22 cellular contexts compared by ENCODE assay signal in genomic region chr11:112058103-112058502, GRCh38. TPM values are rescaled to one million over a fixed set of nuclear protein-coding genes. Genes with fewer than 3 reads are reported as not detected.
DNase-seq lines count a peak whose midpoint lies in the region; FAIRE-seq and TF ChIP-seq lines count a peak whose summit lies in the region.
"Had no signal": no experiment of that assay in that cellular context is flagged by ENCODE, and none has a peak within 500 bp of the region (broad histone marks: within the 10 kb centered on the region; RNA-seq: fewer than 3 reads in every experiment).

No MANE protein-coding gene starts in this region.

- H3K4me1 ChIP-seq in CD4-positive, alpha-beta memory T cell (ENCODE audit: insufficient read depth, low read length) = no peaks in the 10 kb centered on the region
- H3K4me1 ChIP-seq: A549, BLaER1 had no signal

- in situ Hi-C loops in GM13977 (cut with MboI; ENCODE audit: low pct_unique_long_range_greater_than_20kb, low sequenced_read_pairs, unreplicated experiment) = no loop called here

- no peaks in the 10 kb centered on the region for H3K9me3 ChIP-seq in CD4-positive, alpha-beta memory T cell (ENCODE audit: control insufficient read depth in 1 of 2, low read length in 2 of 2)
- H3K9me3 ChIP-seq: A549, BLaER1 had no signal

- no peak overlapping the region for H3K4me3 ChIP-seq in bronchial epithelial cell (ENCODE audit: low read depth, low read length)
- no peak overlapping the region for H3K4me3 ChIP-seq in CD4-positive, alpha-beta memory T cell (ENCODE audit: low read length in 2 of 2)
- H3K4me3 ChIP-seq: A549, BLaER1, GM23338, K562 had no signal

- H3K36me3 ChIP-seq in bronchial epithelial cell (ENCODE audit: control insufficient read depth, insufficient read depth, low read length) = peaks cover 4% of the 10 kb centered on the region
- peaks cover 37% of the 10 kb centered on the region for H3K36me3 ChIP-seq in CD4-positive, alpha-beta memory T cell (ENCODE audit: insufficient read depth, low read length)

- H3K4me1 Mint-ChIP-seq in activated T-cell treated with anti-CD3 and anti-CD28 coated beads, Interleukin-2, amount 50 U/mL, for 24 hours (ENCODE audit: low read depth) = peaks cover 24% of the 10 kb centered on the region
- H3K4me1 Mint-ChIP-seq in CD4-positive, alpha-beta memory T cell = peaks cover 0 to 2% (median 0%) of the 10 kb centered on the region in 4 donors
- H3K4me1 Mint-ChIP-seq: CD14-positive monocyte, GM23338 had no signal

- DNase-seq in activated T-cell treated with anti-CD3 and anti-CD28 coated beads, Interleukin-2, amount 50 U/mL, for 24 hours = no peak
- DNase-seq in activated T-cell treated with anti-CD3 and anti-CD28 coated beads, Interleukin-2, amount 50 U/mL, for 1 hour = no peak
- DNase-seq in bronchial epithelial cell (ENCODE audit: low read depth) (peak; percentile 10), kidney tubule cell (ENCODE audit: low spot score) (peak; percentile 38), GM13977 (ENCODE audit: low spot score) (no peak), GM20000 (ENCODE audit: low spot score) (no peak)
- DNase-seq in CD4-positive, alpha-beta memory T cell = no peak
- DNase-seq: Calu3; CD8-positive, alpha-beta T cell; DMS79 treated with DMSO at 0.1 percent for 48 hours; GF-D8; HCEC 1CT; IMR-90 had no signal

- H3K36me3 Mint-ChIP-seq in activated T-cell treated with anti-CD3 and anti-CD28 coated beads, Interleukin-2, amount 50 U/mL, for 24 hours (ENCODE audit: low read depth) = peaks cover 88% of the 10 kb centered on the region
- peaks cover 51 to 60% of the 10 kb centered on the region in 2 donors for H3K36me3 Mint-ChIP-seq in CD4-positive, alpha-beta memory T cell

- H3K9me3 Mint-ChIP-seq in activated T-cell treated with anti-CD3 and anti-CD28 coated beads, Interleukin-2, amount 50 U/mL, for 24 hours = no peaks in the 10 kb centered on the region
- H3K9me3 Mint-ChIP-seq in CD4-positive, alpha-beta memory T cell = no peaks in the 10 kb centered on the region
- H3K9me3 Mint-ChIP-seq: CD8-positive, alpha-beta T cell; GM23338 had no signal

- FAIRE-seq in bronchial epithelial cell (lab: Jason Lieb, UNC) = no peak
- FAIRE-seq: A549, GM19239, H54, K562 had no signal

- CTCF ChIA-PET in CD4-positive, alpha-beta memory T cell (lab: Charles Lee; ENCODE audit: partially characterized antibody) = no interaction called here

- no peaks in the 10 kb centered on the region for H3K27me3 Mint-ChIP-seq in activated T-cell treated with anti-CD3 and anti-CD28 coated beads, Interleukin-2, amount 50 U/mL, for 24 hours
- no peaks in the 10 kb centered on the region for H3K27me3 Mint-ChIP-seq in CD4-positive, alpha-beta memory T cell

- TF ChIP-seq CTCF in bronchial epithelial cell (IDR thresholded peaks at IDR 0.05; ENCODE audit: insufficient read depth, low read length, severe bottlenecking) (no peak), GM13977 (IDR thresholded peaks at IDR 0.05; ENCODE audit: extremely low read depth, insufficient read depth, missing control alignments) (no peak), GM20000 (IDR thresholded peaks at IDR 0.05; ENCODE audit: extremely low read depth, missing control alignments) (no peak)

- H3K27me3 ChIP-seq in bronchial epithelial cell (ENCODE audit: control insufficient read depth, insufficient read depth, low read length) = no peaks in the 10 kb centered on the region
- H3K27me3 ChIP-seq in CD4-positive, alpha-beta memory T cell (ENCODE audit: insufficient read depth, low read length) = no peaks in the 10 kb centered on the region
- H3K27me3 ChIP-seq: BLaER1 had no signal

- POLR2A ChIA-PET in CD4-positive, alpha-beta memory T cell (lab: Charles Lee; ENCODE audit: partially characterized antibody) = no interaction called here

- intact Hi-C loops in CD4-positive, alpha-beta memory T cell (cut with micrococcal nuclease) = loop anchor here (10.0 kb wide), 1 partner anchor 57 kb away; no protein-coding TSS in a partner anchor

- no peak overlapping the region for H3K4me3 Mint-ChIP-seq in activated T-cell treated with anti-CD3 and anti-CD28 coated beads, Interleukin-2, amount 50 U/mL, for 24 hours
- no peak overlapping the region for H3K4me3 Mint-ChIP-seq in CD4-positive, alpha-beta memory T cell
- H3K4me3 Mint-ChIP-seq: CD14-positive monocyte; CD8-positive, alpha-beta T cell; GM23338 had no signal

- H3K27ac ChIP-seq in CD4-positive, alpha-beta memory T cell (ENCODE audit: low read depth, low read length) = no peak overlapping the region
- H3K27ac ChIP-seq: 22Rv1, A549, BLaER1, HL-60 had no signal

- H3K27ac Mint-ChIP-seq in activated T-cell treated with anti-CD3 and anti-CD28 coated beads, Interleukin-2, amount 50 U/mL, for 24 hours = peak overlapping the region; percentile 89
- H3K27ac Mint-ChIP-seq in CD4-positive, alpha-beta memory T cell = no peak overlapping the region
- H3K27ac Mint-ChIP-seq: CD8-positive, alpha-beta T cell; GM23338 had no signal

RNA-seq across cellular contexts. Expression of gene PIH1D2, which starts 15.7 kb away (rescaled TPM):
- total RNA-seq in bronchial epithelial cell = 0.51 and 0.53 TPM in 2 replicates
- total RNA-seq in CD4-positive, alpha-beta memory T cell = not detected
- polyA plus RNA-seq in CD4-positive, alpha-beta memory T cell = not detected
- polyA plus RNA-seq: CD14-positive monocyte had no signal

RNA-seq across cellular contexts. Expression of gene NKAPD1, which starts 16.0 kb away (rescaled TPM):
- total RNA-seq in bronchial epithelial cell = 23.3 and 24.5 TPM in 2 replicates
- 10 to 100 TPM; 20.9 to 21.2 TPM for total RNA-seq in CD4-positive, alpha-beta memory T cell
- polyA plus RNA-seq in CD4-positive, alpha-beta memory T cell = 10 to 100 TPM in 1 of 2 donors, 1 to 10 TPM in 1; 7.7 to 14.2 TPM

RNA-seq across cellular contexts. Expression of gene TIMM8B, which starts 28.5 kb away (rescaled TPM):
- 66.3 and 78.6 TPM in 2 replicates for total RNA-seq in bronchial epithelial cell
- 10 to 100 TPM; 26.2 to 28.0 TPM for total RNA-seq in CD4-positive, alpha-beta memory T cell
- polyA plus RNA-seq in CD4-positive, alpha-beta memory T cell = 10 to 100 TPM; 54.1 to 65.9 TPM

RNA-seq across cellular contexts. Expression of gene SDHD, which starts 28.6 kb away (rescaled TPM):
- total RNA-seq in bronchial epithelial cell = 103 and 133 TPM in 2 replicates
- total RNA-seq in CD4-positive, alpha-beta memory T cell = 10 to 100 TPM; 61.2 to 65.5 TPM
- polyA plus RNA-seq in CD4-positive, alpha-beta memory T cell = 100 to 1,000 TPM; 159 to 302 TPM

RNA-seq across cellular contexts. Expression of gene DLAT, which starts 32.9 kb away (rescaled TPM):
- 24.5 and 27.4 TPM in 2 replicates for total RNA-seq in bronchial epithelial cell
- total RNA-seq in CD4-positive, alpha-beta memory T cell = 10 to 100 TPM; 19.4 to 21.6 TPM
- 10 to 100 TPM; 27.7 to 33.4 TPM for polyA plus RNA-seq in CD4-positive, alpha-beta memory T cell

Comparison
In these comparisons a context has a peak if more than half of its experiments do, and no peak if none do; other contexts are left out.
1. DNase-seq: peak in bronchial epithelial cell (single experiment) and kidney tubule cell (single experiment); none in activated T-cell treated with anti-CD3 and anti-CD28 coated beads, Interleukin-2, amount 50 U/mL, for 24 hours (single experiment), activated T-cell treated with anti-CD3 and anti-CD28 coated beads, Interleukin-2, amount 50 U/mL, for 1 hour (single experiment), CD4-positive, alpha-beta memory T cell (0 of 5), GM13977 (single experiment) and GM20000 (single experiment).